ENCODE assay signal across 1 cellular context in the genomic region with DNA sequence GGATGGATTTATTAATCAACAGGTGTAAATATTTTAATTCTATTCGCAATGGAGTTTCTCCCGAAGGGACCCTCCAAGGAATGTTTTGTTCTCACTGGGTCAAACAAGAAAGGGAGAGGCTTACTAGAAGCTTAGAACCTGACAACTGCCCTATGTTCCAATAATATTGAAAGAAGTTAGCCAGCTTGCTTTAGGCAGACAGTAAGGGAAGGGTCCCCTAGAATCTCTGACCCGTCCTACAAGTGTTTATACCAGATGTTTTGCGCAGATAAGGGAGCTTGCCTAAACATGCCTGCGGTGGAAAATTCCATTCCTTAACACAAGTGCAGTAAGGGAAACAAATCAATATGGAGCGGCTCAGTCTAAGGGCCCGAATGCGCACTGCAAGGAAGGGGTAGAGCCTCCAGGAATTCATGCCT.
TF ChIP-seq lines count a peak whose summit lies in the region.

No MANE protein-coding gene starts in this region.

TF ChIP-seq in K562, 482 proteins besides CTCF, POLR2A, EP300 and RAD21 (continued from another document and continues in another):
- TF ChIP-seq EHMT2 (IDR thresholded peaks at IDR 0.05) (no peak), SNRNP70 (optimal IDR thresholded peaks at IDR 0.05; ENCODE audit: low read depth, low read length) (no peak), MED1 (CRISPR knock-in tag; IDR thresholded peaks at IDR 0.05; ENCODE audit: borderline replicate concordance) (no peak), TCF3 (CRISPR knock-in tag; IDR thresholded peaks at IDR 0.05) (peak; percentile 70), PTBP1 (IDR thresholded peaks at IDR 0.05; ENCODE audit: low read depth, low read length) (no peak), CBX3 (IDR thresholded peaks at IDR 0.05; ENCODE audit: borderline replicate concordance in 1 of 2, low read length in 2 of 2) (no peak), ZNF212 (CRISPR knock-in tag; IDR thresholded peaks at IDR 0.05) (no peak), ZNF507 (tag; conservative IDR thresholded peaks at IDR 0.05) (no peak), KLF13 (tag; IDR thresholded peaks at IDR 0.05; ENCODE audit: borderline replicate concordance, low read depth) (no peak), TCFL5 (CRISPR knock-in tag; conservative IDR thresholded peaks at IDR 0.05) (no peak), HIVEP1 (CRISPR knock-in tag; IDR thresholded peaks at IDR 0.05) (no peak), RNF2 (IDR thresholded peaks at IDR 0.05) (0 out of 2 replicates have a peak, but pooled peaks have one; percentile 31), NFXL1 (CRISPR knock-in tag; IDR thresholded peaks at IDR 0.05) (no peak), PHTF2 (CRISPR knock-in tag; IDR thresholded peaks at IDR 0.05) (no peak), NFE2 (IDR thresholded peaks at IDR 0.05; ENCODE audit: low read depth) (no peak), ZNF780A (CRISPR knock-in tag; IDR thresholded peaks at IDR 0.05) (no peak), CAMTA2 (CRISPR knock-in tag; conservative IDR thresholded peaks at IDR 0.05) (no peak), BRD4 (IDR thresholded peaks at IDR 0.05) (peak; percentile 37; the same call in 1 of the 2 replicates), POLR2G (IDR thresholded peaks at IDR 0.05; ENCODE audit: low read depth, low read length) (no peak), NCOA6 (IDR thresholded peaks at IDR 0.05) (no peak), POU5F1 (IDR thresholded peaks at IDR 0.05; ENCODE audit: borderline replicate concordance, low read depth, low read length, partially characterized antibody) (no peak), SPI1 (IDR thresholded peaks at IDR 0.05; ENCODE audit: borderline replicate concordance, low read depth, low read length) (no peak), MTA2 (IDR thresholded peaks at IDR 0.05; ENCODE audit: low read depth) (peak; percentile 57), CREB1 (IDR thresholded peaks at IDR 0.05) (no peak), CREB1 (CRISPR knock-in tag; IDR thresholded peaks at IDR 0.05) (no peak), DDX20 (tag; IDR thresholded peaks at IDR 0.05; ENCODE audit: low read depth) (no peak), TAF7 (tag; IDR thresholded peaks at IDR 0.05) (no peak), E2F3 (CRISPR knock-in tag; IDR thresholded peaks at IDR 0.05) (no peak), ZC3H11A (IDR thresholded peaks at IDR 0.05; ENCODE audit: low read depth, low read length) (no peak), HMG20B (CRISPR knock-in tag; IDR thresholded peaks at IDR 0.05) (no peak), NCOR1 (IDR thresholded peaks at IDR 0.05) (no peak; the same call in 1 of the 2 replicates), MYNN (IDR thresholded peaks at IDR 0.05) (no peak), MYNN (CRISPR knock-in tag; IDR thresholded peaks at IDR 0.05) (no peak), ZNF717 (CRISPR knock-in tag; IDR thresholded peaks at IDR 0.05) (no peak), ZNF41 (CRISPR knock-in tag; conservative IDR thresholded peaks at IDR 0.05) (no peak)
- TF ChIP-seq, protein P1, sequence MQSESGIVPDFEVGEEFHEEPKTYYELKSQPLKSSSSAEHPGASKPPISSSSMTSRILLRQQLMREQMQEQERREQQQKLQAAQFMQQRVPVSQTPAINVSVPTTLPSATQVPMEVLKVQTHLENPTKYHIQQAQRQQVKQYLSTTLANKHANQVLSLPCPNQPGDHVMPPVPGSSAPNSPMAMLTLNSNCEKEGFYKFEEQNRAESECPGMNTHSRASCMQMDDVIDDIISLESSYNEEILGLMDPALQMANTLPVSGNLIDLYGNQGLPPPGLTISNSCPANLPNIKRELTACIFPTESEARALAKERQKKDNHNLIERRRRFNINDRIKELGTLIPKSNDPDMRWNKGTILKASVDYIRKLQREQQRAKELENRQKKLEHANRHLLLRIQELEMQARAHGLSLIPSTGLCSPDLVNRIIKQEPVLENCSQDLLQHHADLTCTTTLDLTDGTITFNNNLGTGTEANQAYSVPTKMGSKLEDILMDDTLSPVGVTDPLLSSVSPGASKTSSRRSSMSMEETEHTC (IDR thresholded peaks at IDR 0.05) = no peak
- TF ChIP-seq, protein P2, sequence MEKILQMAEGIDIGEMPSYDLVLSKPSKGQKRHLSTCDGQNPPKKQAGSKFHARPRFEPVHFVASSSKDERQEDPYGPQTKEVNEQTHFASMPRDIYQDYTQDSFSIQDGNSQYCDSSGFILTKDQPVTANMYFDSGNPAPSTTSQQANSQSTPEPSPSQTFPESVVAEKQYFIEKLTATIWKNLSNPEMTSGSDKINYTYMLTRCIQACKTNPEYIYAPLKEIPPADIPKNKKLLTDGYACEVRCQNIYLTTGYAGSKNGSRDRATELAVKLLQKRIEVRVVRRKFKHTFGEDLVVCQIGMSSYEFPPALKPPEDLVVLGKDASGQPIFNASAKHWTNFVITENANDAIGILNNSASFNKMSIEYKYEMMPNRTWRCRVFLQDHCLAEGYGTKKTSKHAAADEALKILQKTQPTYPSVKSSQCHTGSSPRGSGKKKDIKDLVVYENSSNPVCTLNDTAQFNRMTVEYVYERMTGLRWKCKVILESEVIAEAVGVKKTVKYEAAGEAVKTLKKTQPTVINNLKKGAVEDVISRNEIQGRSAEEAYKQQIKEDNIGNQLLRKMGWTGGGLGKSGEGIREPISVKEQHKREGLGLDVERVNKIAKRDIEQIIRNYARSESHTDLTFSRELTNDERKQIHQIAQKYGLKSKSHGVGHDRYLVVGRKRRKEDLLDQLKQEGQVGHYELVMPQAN (IDR thresholded peaks at IDR 0.05; ENCODE audit: borderline replicate concordance) = no peak
- TF ChIP-seq, protein P3, sequence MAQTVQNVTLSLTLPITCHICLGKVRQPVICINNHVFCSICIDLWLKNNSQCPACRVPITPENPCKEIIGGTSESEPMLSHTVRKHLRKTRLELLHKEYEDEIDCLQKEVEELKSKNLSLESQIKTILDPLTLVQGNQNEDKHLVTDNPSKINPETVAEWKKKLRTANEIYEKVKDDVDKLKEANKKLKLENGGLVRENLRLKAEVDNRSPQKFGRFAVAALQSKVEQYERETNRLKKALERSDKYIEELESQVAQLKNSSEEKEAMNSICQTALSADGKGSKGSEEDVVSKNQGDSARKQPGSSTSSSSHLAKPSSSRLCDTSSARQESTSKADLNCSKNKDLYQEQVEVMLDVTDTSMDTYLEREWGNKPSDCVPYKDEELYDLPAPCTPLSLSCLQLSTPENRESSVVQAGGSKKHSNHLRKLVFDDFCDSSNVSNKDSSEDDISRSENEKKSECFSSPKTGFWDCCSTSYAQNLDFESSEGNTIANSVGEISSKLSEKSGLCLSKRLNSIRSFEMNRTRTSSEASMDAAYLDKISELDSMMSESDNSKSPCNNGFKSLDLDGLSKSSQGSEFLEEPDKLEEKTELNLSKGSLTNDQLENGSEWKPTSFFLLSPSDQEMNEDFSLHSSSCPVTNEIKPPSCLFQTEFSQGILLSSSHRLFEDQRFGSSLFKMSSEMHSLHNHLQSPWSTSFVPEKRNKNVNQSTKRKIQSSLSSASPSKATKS (CRISPR knock-in tag; IDR thresholded peaks at IDR 0.05) = no peak
- TF ChIP-seq, protein P4, sequence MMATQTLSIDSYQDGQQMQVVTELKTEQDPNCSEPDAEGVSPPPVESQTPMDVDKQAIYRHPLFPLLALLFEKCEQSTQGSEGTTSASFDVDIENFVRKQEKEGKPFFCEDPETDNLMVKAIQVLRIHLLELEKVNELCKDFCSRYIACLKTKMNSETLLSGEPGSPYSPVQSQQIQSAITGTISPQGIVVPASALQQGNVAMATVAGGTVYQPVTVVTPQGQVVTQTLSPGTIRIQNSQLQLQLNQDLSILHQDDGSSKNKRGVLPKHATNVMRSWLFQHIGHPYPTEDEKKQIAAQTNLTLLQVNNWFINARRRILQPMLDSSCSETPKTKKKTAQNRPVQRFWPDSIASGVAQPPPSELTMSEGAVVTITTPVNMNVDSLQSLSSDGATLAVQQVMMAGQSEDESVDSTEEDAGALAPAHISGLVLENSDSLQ (IDR thresholded peaks at IDR 0.05) = no peak
- TF ChIP-seq, protein P5, sequence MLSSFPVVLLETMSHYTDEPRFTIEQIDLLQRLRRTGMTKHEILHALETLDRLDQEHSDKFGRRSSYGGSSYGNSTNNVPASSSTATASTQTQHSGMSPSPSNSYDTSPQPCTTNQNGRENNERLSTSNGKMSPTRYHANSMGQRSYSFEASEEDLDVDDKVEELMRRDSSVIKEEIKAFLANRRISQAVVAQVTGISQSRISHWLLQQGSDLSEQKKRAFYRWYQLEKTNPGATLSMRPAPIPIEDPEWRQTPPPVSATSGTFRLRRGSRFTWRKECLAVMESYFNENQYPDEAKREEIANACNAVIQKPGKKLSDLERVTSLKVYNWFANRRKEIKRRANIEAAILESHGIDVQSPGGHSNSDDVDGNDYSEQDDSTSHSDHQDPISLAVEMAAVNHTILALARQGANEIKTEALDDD (IDR thresholded peaks at IDR 0.05) = no peak
- TF ChIP-seq, protein P6, sequence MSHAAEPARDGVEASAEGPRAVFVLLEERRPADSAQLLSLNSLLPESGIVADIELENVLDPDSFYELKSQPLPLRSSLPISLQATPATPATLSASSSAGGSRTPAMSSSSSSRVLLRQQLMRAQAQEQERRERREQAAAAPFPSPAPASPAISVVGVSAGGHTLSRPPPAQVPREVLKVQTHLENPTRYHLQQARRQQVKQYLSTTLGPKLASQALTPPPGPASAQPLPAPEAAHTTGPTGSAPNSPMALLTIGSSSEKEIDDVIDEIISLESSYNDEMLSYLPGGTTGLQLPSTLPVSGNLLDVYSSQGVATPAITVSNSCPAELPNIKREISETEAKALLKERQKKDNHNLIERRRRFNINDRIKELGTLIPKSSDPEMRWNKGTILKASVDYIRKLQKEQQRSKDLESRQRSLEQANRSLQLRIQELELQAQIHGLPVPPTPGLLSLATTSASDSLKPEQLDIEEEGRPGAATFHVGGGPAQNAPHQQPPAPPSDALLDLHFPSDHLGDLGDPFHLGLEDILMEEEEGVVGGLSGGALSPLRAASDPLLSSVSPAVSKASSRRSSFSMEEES (CRISPR knock-in tag; IDR thresholded peaks at IDR 0.05) = no peak
- TF ChIP-seq, protein P7, sequence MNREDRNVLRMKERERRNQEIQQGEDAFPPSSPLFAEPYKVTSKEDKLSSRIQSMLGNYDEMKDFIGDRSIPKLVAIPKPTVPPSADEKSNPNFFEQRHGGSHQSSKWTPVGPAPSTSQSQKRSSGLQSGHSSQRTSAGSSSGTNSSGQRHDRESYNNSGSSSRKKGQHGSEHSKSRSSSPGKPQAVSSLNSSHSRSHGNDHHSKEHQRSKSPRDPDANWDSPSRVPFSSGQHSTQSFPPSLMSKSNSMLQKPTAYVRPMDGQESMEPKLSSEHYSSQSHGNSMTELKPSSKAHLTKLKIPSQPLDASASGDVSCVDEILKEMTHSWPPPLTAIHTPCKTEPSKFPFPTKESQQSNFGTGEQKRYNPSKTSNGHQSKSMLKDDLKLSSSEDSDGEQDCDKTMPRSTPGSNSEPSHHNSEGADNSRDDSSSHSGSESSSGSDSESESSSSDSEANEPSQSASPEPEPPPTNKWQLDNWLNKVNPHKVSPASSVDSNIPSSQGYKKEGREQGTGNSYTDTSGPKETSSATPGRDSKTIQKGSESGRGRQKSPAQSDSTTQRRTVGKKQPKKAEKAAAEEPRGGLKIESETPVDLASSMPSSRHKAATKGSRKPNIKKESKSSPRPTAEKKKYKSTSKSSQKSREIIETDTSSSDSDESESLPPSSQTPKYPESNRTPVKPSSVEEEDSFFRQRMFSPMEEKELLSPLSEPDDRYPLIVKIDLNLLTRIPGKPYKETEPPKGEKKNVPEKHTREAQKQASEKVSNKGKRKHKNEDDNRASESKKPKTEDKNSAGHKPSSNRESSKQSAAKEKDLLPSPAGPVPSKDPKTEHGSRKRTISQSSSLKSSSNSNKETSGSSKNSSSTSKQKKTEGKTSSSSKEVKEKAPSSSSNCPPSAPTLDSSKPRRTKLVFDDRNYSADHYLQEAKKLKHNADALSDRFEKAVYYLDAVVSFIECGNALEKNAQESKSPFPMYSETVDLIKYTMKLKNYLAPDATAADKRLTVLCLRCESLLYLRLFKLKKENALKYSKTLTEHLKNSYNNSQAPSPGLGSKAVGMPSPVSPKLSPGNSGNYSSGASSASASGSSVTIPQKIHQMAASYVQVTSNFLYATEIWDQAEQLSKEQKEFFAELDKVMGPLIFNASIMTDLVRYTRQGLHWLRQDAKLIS (CRISPR knock-in tag; IDR thresholded peaks at IDR 0.05) = no peak
- TF ChIP-seq, protein P8, sequence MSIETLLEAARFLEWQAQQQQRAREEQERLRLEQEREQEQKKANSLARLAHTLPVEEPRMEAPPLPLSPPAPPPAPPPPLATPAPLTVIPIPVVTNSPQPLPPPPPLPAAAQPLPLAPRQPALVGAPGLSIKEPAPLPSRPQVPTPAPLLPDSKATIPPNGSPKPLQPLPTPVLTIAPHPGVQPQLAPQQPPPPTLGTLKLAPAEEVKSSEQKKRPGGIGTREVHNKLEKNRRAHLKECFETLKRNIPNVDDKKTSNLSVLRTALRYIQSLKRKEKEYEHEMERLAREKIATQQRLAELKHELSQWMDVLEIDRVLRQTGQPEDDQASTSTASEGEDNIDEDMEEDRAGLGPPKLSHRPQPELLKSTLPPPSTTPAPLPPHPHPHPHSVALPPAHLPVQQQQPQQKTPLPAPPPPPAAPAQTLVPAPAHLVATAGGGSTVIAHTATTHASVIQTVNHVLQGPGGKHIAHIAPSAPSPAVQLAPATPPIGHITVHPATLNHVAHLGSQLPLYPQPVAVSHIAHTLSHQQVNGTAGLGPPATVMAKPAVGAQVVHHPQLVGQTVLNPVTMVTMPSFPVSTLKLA (conservative IDR thresholded peaks at IDR 0.05) = no peak
- TF ChIP-seq, protein P9, sequence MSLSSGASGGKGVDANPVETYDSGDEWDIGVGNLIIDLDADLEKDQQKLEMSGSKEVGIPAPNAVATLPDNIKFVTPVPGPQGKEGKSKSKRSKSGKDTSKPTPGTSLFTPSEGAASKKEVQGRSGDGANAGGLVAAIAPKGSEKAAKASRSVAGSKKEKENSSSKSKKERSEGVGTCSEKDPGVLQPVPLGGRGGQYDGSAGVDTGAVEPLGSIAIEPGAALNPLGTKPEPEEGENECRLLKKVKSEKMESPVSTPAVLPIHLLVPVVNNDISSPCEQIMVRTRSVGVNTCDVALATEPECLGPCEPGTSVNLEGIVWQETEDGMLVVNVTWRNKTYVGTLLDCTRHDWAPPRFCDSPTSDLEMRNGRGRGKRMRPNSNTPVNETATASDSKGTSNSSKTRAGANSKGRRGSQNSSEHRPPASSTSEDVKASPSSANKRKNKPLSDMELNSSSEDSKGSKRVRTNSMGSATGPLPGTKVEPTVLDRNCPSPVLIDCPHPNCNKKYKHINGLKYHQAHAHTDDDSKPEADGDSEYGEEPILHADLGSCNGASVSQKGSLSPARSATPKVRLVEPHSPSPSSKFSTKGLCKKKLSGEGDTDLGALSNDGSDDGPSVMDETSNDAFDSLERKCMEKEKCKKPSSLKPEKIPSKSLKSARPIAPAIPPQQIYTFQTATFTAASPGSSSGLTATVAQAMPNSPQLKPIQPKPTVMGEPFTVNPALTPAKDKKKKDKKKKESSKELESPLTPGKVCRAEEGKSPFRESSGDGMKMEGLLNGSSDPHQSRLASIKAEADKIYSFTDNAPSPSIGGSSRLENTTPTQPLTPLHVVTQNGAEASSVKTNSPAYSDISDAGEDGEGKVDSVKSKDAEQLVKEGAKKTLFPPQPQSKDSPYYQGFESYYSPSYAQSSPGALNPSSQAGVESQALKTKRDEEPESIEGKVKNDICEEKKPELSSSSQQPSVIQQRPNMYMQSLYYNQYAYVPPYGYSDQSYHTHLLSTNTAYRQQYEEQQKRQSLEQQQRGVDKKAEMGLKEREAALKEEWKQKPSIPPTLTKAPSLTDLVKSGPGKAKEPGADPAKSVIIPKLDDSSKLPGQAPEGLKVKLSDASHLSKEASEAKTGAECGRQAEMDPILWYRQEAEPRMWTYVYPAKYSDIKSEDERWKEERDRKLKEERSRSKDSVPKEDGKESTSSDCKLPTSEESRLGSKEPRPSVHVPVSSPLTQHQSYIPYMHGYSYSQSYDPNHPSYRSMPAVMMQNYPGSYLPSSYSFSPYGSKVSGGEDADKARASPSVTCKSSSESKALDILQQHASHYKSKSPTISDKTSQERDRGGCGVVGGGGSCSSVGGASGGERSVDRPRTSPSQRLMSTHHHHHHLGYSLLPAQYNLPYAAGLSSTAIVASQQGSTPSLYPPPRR (CRISPR knock-in tag; IDR thresholded peaks at IDR 0.05; ENCODE audit: borderline replicate concordance) = no peak
